Comparison of ENCODE assay signal across 8 cellular contexts in genomic region chr6:33411632-33412005, GRCh38. TPM values are rescaled to one million over a fixed set of nuclear protein-coding genes. Genes with fewer than 3 reads are reported as not detected.
DNase-seq lines count a peak whose midpoint lies in the region; ATAC-seq, FAIRE-seq and TF ChIP-seq lines count a peak whose summit lies in the region.

No MANE protein-coding gene starts in this region.

- peak overlapping the region; percentile 67; the same call in 1 of the 2 replicates for H3K27ac ChIP-seq in GM12878 (ENCODE audit: control insufficient read depth, insufficient read depth)
- H3K27ac ChIP-seq in lung (ENCODE audit: low read depth in 1 of 2, low read length in 1 of 2): peak overlapping the region; percentile 90 to 92
- H3K27ac ChIP-seq in upper lobe of left lung: peak overlapping the region; percentile 96 to 99 (median 98)

- RAD21 ChIA-PET in GM12878 (lab: Charles Lee; ENCODE audit: unreplicated experiment): interaction anchor here (1.2 kb wide), 1 partner anchor 14 kb away, joined by 5 read pairs; no protein-coding TSS in a partner anchor

- H2AFZ ChIP-seq in GM12878 (ENCODE audit: control insufficient read depth, low read depth, low read length): no peak overlapping the region

- no peak for DNase-seq in activated naive CD4-positive, alpha-beta T cell treated with anti-CD3 and anti-CD28 coated beads for 36 hours
- no peak for DNase-seq in activated naive CD4-positive, alpha-beta T cell treated with Interleukin-2 at 50 U/mL for 16 hours
- DNase-seq in GM12878 (ENCODE audit: low read depth, low spot score) (no peak), lung (ENCODE audit: low spot score) (no peak), upper lobe of left lung (no peak), amygdala (lab: John Stamatoyannopoulos, UW) (no peak)
- no peak for DNase-seq in activated CD4-positive, alpha-beta T cell treated with anti-CD3 and anti-CD28 coated beads for 1 hour

- CTCF ChIA-PET in activated naive CD4-positive, alpha-beta T cell treated with anti-CD3 and anti-CD28 coated beads for 36 hours (lab: Charles Lee): no interaction called here
- CTCF ChIA-PET in GM12878 (lab: Yijun Ruan, JAX): interaction anchor here (1.7 kb wide), 1 partner anchor 21 kb away, joined by 5 read pairs; no protein-coding TSS in a partner anchor

- no peak for TF ChIP-seq RAD21 in GM12878 (IDR thresholded peaks at IDR 0.05; ENCODE audit: insufficient read depth, low read depth, low read length)

- TF ChIP-seq EP300 in GM12878 (IDR thresholded peaks at IDR 0.05; ENCODE audit: borderline replicate concordance in 1 of 2, control insufficient read depth in 1 of 2, low read depth in 2 of 2, low read length in 2 of 2) (no peak), upper lobe of left lung (IDR thresholded peaks at IDR 0.05) (no peak)

- H4K20me1 ChIP-seq in GM12878 (ENCODE audit: control insufficient read depth, insufficient read depth): no peaks in the 10 kb centered on the region; the same call in 1 of the 2 replicates

- peak overlapping the region; percentile 82 for H3K27ac Mint-ChIP-seq in activated naive CD4-positive, alpha-beta T cell treated with anti-CD3 and anti-CD28 coated beads for 36 hours

- H3K9ac ChIP-seq in GM12878 (ENCODE audit: control insufficient read depth, insufficient read depth, low read length): peak overlapping the region; percentile 64

- peak overlapping the region; percentile 90 for H3K4me3 ChIP-seq in GM12878
- H3K4me3 ChIP-seq in lung: peak overlapping the region; percentile 72
- H3K4me3 ChIP-seq in upper lobe of left lung: peak overlapping the region; percentile 81 to 99 (median 87)

- no peak for TF ChIP-seq POLR2A in GM12878 (IDR thresholded peaks at IDR 0.05; ENCODE audit: low read depth, low read length)
- no peak for TF ChIP-seq POLR2A in upper lobe of left lung (IDR thresholded peaks at IDR 0.05)

- H3K79me2 ChIP-seq in GM12878 (ENCODE audit: control insufficient read depth, insufficient read depth, low read length): peaks cover 20% of the 10 kb centered on the region

- TF ChIP-seq CTCF in GM12878 (IDR thresholded peaks at IDR 0.05 in 2 of 3, conservative IDR thresholded peaks at IDR 0.05 in 1 of 3; ENCODE audit: control insufficient read depth in 2 of 3, extremely low read depth in 1 of 3, insufficient read depth in 1 of 3, low read depth in 3 of 3, low read length in 3 of 3) (no peak), lung (IDR thresholded peaks at IDR 0.05; ENCODE audit: control extremely low read depth, extremely low read depth) (no peak), upper lobe of left lung (IDR thresholded peaks at IDR 0.05) (no peak)

- no peaks in the 10 kb centered on the region for H3K9me3 ChIP-seq in GM12878 (replicated peaks; ENCODE audit: control insufficient read depth, insufficient read depth, low read length)
- no peaks in the 10 kb centered on the region for H3K9me3 ChIP-seq in lung (ENCODE audit: control insufficient read depth in 2 of 2, insufficient read depth in 1 of 2, low read length in 1 of 2)
- no peaks in the 10 kb centered on the region for H3K9me3 ChIP-seq in upper lobe of left lung

- H3K4me1 Mint-ChIP-seq in activated naive CD4-positive, alpha-beta T cell treated with anti-CD3 and anti-CD28 coated beads for 36 hours (ENCODE audit: low read depth): peaks cover 53% of the 10 kb centered on the region

- BruUV-seq in GM12878 (replicated peaks; lab: Mats Ljungman, UMichigan): no TSS peak

- H3K27me3 ChIP-seq in GM12878 (replicated peaks in 1 of 2; ENCODE audit: control insufficient read depth in 2 of 2, insufficient read depth in 2 of 2, low read length in 1 of 2) (no peaks in the 10 kb centered on the region), lung (ENCODE audit: control insufficient read depth, insufficient read depth) (no peaks in the 10 kb centered on the region), upper lobe of left lung (no peaks in the 10 kb centered on the region)

- H3K4me2 ChIP-seq in GM12878 (ENCODE audit: control insufficient read depth, insufficient read depth): peak overlapping the region; percentile 89

- SMC1A ChIA-PET in GM12878 (lab: Charles Lee; ENCODE audit: uncharacterized antibody, unreplicated experiment): no interaction called here

- in situ Hi-C loops in GM12878 (cut with MboI): no loop called here

- H3K4me1 ChIP-seq in GM12878 (ENCODE audit: control insufficient read depth, insufficient read depth, low read length): peaks cover 20% of the 10 kb centered on the region
- peaks cover 7 to 9% of the 10 kb centered on the region in 2 donors for H3K4me1 ChIP-seq in lung (ENCODE audit: control insufficient read depth in 2 of 2, insufficient read depth in 2 of 2, low read length in 2 of 2)
- peaks cover 22 to 42% (median 28%) of the 10 kb centered on the region in 4 donors for H3K4me1 ChIP-seq in upper lobe of left lung

- H3K27me3 Mint-ChIP-seq in activated naive CD4-positive, alpha-beta T cell treated with anti-CD3 and anti-CD28 coated beads for 36 hours (ENCODE audit: low read depth): no peaks in the 10 kb centered on the region

- peak overlapping the region; percentile 71 for H3K4me3 Mint-ChIP-seq in activated naive CD4-positive, alpha-beta T cell treated with anti-CD3 and anti-CD28 coated beads for 36 hours

- peaks cover 31% of the 10 kb centered on the region for H3K36me3 Mint-ChIP-seq in activated naive CD4-positive, alpha-beta T cell treated with anti-CD3 and anti-CD28 coated beads for 36 hours (ENCODE audit: low read depth)

- ATAC-seq in GM12878 (no peak), lung (ENCODE audit: insufficient read depth, low FRiP score) (no peak), upper lobe of left lung (ENCODE audit: low FRiP score in 2 of 2) (no peak), HG03025 (IDR thresholded peaks at IDR 0.05; ENCODE audit: low FRiP score, unreplicated experiment) (no peak)

- FAIRE-seq in GM12878 (lab: Jason Lieb, UNC): no peak

- H3K9me3 Mint-ChIP-seq in activated naive CD4-positive, alpha-beta T cell treated with anti-CD3 and anti-CD28 coated beads for 36 hours: no peaks in the 10 kb centered on the region

- POLR2A ChIA-PET in GM12878 (lab: Charles Lee): interaction anchor here (0.6 to 2.2 kb wide), 6 partner anchors 14 to 1215 kb away, joined by 3 to 6 read pairs (median 4); partner anchors contain the start of gene ZBTB9

- intact Hi-C loops in activated naive CD4-positive, alpha-beta T cell treated with anti-CD3 and anti-CD28 coated beads for 36 hours (cut with micrococcal nuclease): loop anchor here (2.0 to 5.0 kb wide), 3 partner anchors 113 to 559 kb away; partner anchors contain the start of genes PSMB9, RGL2, RXRB and SLC39A7
- intact Hi-C loops in GM12878 (cut with micrococcal nuclease; ENCODE audit: unreplicated experiment): no loop called here

- H3K36me3 ChIP-seq in GM12878 (ENCODE audit: control insufficient read depth in 2 of 2, insufficient read depth in 2 of 2, low read length in 1 of 2): peaks cover 6 to 13% of the 10 kb centered on the region in 2 experiments
- H3K36me3 ChIP-seq in lung (ENCODE audit: control insufficient read depth in 2 of 2, insufficient read depth in 2 of 2, low read length in 2 of 2): peaks cover 4 to 32% of the 10 kb centered on the region in 2 donors
- H3K36me3 ChIP-seq in upper lobe of left lung: peaks cover 6 to 43% (median 30%) of the 10 kb centered on the region in 4 donors

- WGBS in GM12878 (ENCODE audit: insufficient coverage, insufficient replicate concordance, low lambda C conversion rate, missing lambda C conversion rate): 73% methylated on average over 6 of the region's 6 CpGs
- 55 to 73% methylated on average over 6 of the region's 6 CpGs for WGBS in lung, 2 donors
- 43 to 61% methylated on average over 6 of the region's 6 CpGs for WGBS in upper lobe of left lung, 2 donors

RNA-seq across cellular contexts. Expression of gene PHF1, which starts 0.8 kb away (rescaled TPM):
- total RNA-seq in activated naive CD4-positive, alpha-beta T cell treated with anti-CD3 and anti-CD28 coated beads for 36 hours: 10 to 100 TPM; 31.0 to 32.3 TPM
- total RNA-seq in GM12878 (2013; cell fraction: nucleolus; rRNA removed): 22.1 and 23.7 TPM in 2 replicates
- total RNA-seq in GM12878 (2014; rRNA removed) (6.5 and 6.8 TPM in 2 replicates), GM12878 (2014; rRNA removed; fragmentation: Illumina TruSeq; extraction: Trizol) (5.5 and 6.5 TPM in 2 replicates), GM12878 (2021) (13.5 and 14.5 TPM in 2 replicates), lung (10 to 100 TPM; 30.9 to 49.3 TPM), upper lobe of left lung (100 to 1,000 TPM in 1 of 6 donors, 10 to 100 TPM in 5; 61.7 to 150 (median 65.5) TPM)
- 17.4 TPM for polyA plus RNA-seq in GM12878 (2011; ENCODE audit: low read depth)
- polyA plus RNA-seq in GM12878 (2011; rRNA removed) (11.8 and 17.8 TPM in 2 replicates), GM12878 (2014; fragmentation: Illumina TruSeq; extraction: Trizol) (5.9 and 10.3 TPM in 2 replicates), GM12878 (2014; fragmentation: Nextera tagmentation; extraction: Ambion mirVana) (1 to 10 TPM; 1.3 to 2.2 TPM), GM12878 (2014; rRNA removed) (17.3 and 21.4 TPM in 2 replicates), GM12878 (2016; fragmentation: Nextera tagmentation; extraction: Ambion mirVana) (1 to 10 TPM; 3.1 to 3.5 TPM), lung (100 to 1,000 TPM in 1 of 2 donors, 10 to 100 TPM in 1; 40.8 to 121 TPM)
- polyA plus RNA-seq in GM12878 (2011; cell fraction: cytosol; rRNA removed): 20.1 and 23.2 TPM in 2 replicates
- 143 and 159 TPM in 2 replicates for polyA plus RNA-seq in GM12878 (2011; cell fraction: nucleus; rRNA removed)
- 32.7 and 39.8 TPM in 2 replicates for polyA plus RNA-seq in GM12878 (2012)
- 16.9 and 18.6 TPM in 2 replicates for polyA minus RNA-seq in GM12878 (2011; rRNA and poly(A)+ RNA removed)
- polyA minus RNA-seq in GM12878 (2011; cell fraction: cytosol; rRNA and poly(A)+ RNA removed): 5.0 and 6.8 TPM in 2 replicates
- 15.6 and 16.6 TPM in 2 replicates for polyA minus RNA-seq in GM12878 (2011; cell fraction: nucleus; rRNA and poly(A)+ RNA removed)

RNA-seq across cellular contexts. Expression of gene CUTA, which starts 6.3 kb away (rescaled TPM):
- 100 to 1,000 TPM; 163 to 181 TPM for total RNA-seq in activated naive CD4-positive, alpha-beta T cell treated with anti-CD3 and anti-CD28 coated beads for 36 hours
- total RNA-seq in GM12878 (2013; cell fraction: nucleolus; rRNA removed): 31.1 and 35.5 TPM in 2 replicates
- total RNA-seq in GM12878 (2014; rRNA removed) (201 and 217 TPM in 2 replicates), GM12878 (2014; rRNA removed; fragmentation: Illumina TruSeq; extraction: Trizol) (107 and 118 TPM in 2 replicates), GM12878 (2021) (165 and 173 TPM in 2 replicates), lung (100 to 1,000 TPM in 1 of 2 donors, 10 to 100 TPM in 1; 88.7 to 134 TPM), upper lobe of left lung (100 to 1,000 TPM in 4 of 6 donors, 10 to 100 TPM in 2; 53.4 to 171 (median 112) TPM)
- polyA plus RNA-seq in GM12878 (2011; ENCODE audit: low read depth): 161 TPM
- polyA plus RNA-seq in GM12878 (2011; rRNA removed) (95.6 and 137 TPM in 2 replicates), GM12878 (2014; fragmentation: Illumina TruSeq; extraction: Trizol) (62.2 and 102 TPM in 2 replicates), GM12878 (2014; fragmentation: Nextera tagmentation; extraction: Ambion mirVana) (100 to 1,000 TPM; 268 to 293 TPM), GM12878 (2014; rRNA removed) (178 and 203 TPM in 2 replicates), GM12878 (2016; fragmentation: Nextera tagmentation; extraction: Ambion mirVana) (100 to 1,000 TPM; 220 to 226 TPM), lung (100 to 1,000 TPM; 122 to 275 TPM)
- polyA plus RNA-seq in GM12878 (2011; cell fraction: cytosol; rRNA removed): 225 and 263 TPM in 2 replicates
- polyA plus RNA-seq in GM12878 (2011; cell fraction: nucleus; rRNA removed): 202 and 257 TPM in 2 replicates
- 320 and 324 TPM in 2 replicates for polyA plus RNA-seq in GM12878 (2012)
- polyA minus RNA-seq in GM12878 (2011; rRNA and poly(A)+ RNA removed): 110 and 116 TPM in 2 replicates
- polyA minus RNA-seq in GM12878 (2011; cell fraction: cytosol; rRNA and poly(A)+ RNA removed): 47.1 and 60.9 TPM in 2 replicates
- polyA minus RNA-seq in GM12878 (2011; cell fraction: nucleus; rRNA and poly(A)+ RNA removed): 50.9 and 62.4 TPM in 2 replicates

RNA-seq across cellular contexts. Expression of gene SYNGAP1, which starts 8.2 kb away (rescaled TPM):
- total RNA-seq in activated naive CD4-positive, alpha-beta T cell treated with anti-CD3 and anti-CD28 coated beads for 36 hours: 10 to 100 TPM; 35.1 to 42.2 TPM
- 14.4 and 18.4 TPM in 2 replicates for total RNA-seq in GM12878 (2013; cell fraction: nucleolus; rRNA removed)
- 1.2 and 1.5 TPM in 2 replicates for total RNA-seq in GM12878 (2014; rRNA removed)
- 0.85 and 0.88 TPM in 2 replicates for total RNA-seq in GM12878 (2014; rRNA removed; fragmentation: Illumina TruSeq; extraction: Trizol)
- total RNA-seq in GM12878 (2021): 5.7 and 9.2 TPM in 2 replicates
- polyA plus RNA-seq in GM12878 (2011; ENCODE audit: low read depth): 3.3 TPM
- polyA plus RNA-seq in GM12878 (2011; rRNA removed): 2.2 and 3.9 TPM in 2 replicates
- 2.7 and 3.4 TPM in 2 replicates for polyA plus RNA-seq in GM12878 (2011; cell fraction: cytosol; rRNA removed)
- 60.1 and 82.9 TPM in 2 replicates for polyA plus RNA-seq in GM12878 (2011; cell fraction: nucleus; rRNA removed)
- polyA plus RNA-seq in GM12878 (2012): 8.3 and 9.0 TPM in 2 replicates
- polyA plus RNA-seq in GM12878 (2014; fragmentation: Illumina TruSeq; extraction: Trizol): 3.1 and 5.7 TPM in 2 replicates
- polyA plus RNA-seq in GM12878 (2014; fragmentation: Nextera tagmentation; extraction: Ambion mirVana): under 1 TPM; 0.05 to 0.14 TPM
- 6.4 and 9.0 TPM in 2 replicates for polyA plus RNA-seq in GM12878 (2014; rRNA removed)
- under 1 TPM; 0.62 to 0.73 TPM for polyA plus RNA-seq in GM12878 (2016; fragmentation: Nextera tagmentation; extraction: Ambion mirVana)
- polyA minus RNA-seq in GM12878 (2011; rRNA and poly(A)+ RNA removed): 2.5 and 3.1 TPM in 2 replicates
- polyA minus RNA-seq in GM12878 (2011; cell fraction: cytosol; rRNA and poly(A)+ RNA removed): 1.1 and 2.8 TPM in 2 replicates
- 8.1 and 12.2 TPM in 2 replicates for polyA minus RNA-seq in GM12878 (2011; cell fraction: nucleus; rRNA and poly(A)+ RNA removed)
- 10 to 100 TPM; 10.8 to 32.0 TPM for total RNA-seq in lung
- polyA plus RNA-seq in lung: 10 to 100 TPM in 1 of 2 donors, 1 to 10 TPM in 1; 9.2 to 13.2 TPM
- total RNA-seq in upper lobe of left lung: 10 to 100 TPM in 5 of 6 donors, 1 to 10 TPM in 1; 8.2 to 57.6 (median 19.5) TPM

RNA-seq across cellular contexts. Expression of gene KIFC1, which starts 20.0 kb away (rescaled TPM):
- total RNA-seq in activated naive CD4-positive, alpha-beta T cell treated with anti-CD3 and anti-CD28 coated beads for 36 hours: 100 to 1,000 TPM; 107 TPM
- total RNA-seq in GM12878 (2013; cell fraction: nucleolus; rRNA removed): 45.8 and 51.5 TPM in 2 replicates
- total RNA-seq in GM12878 (2014; rRNA removed): 44.5 and 50.3 TPM in 2 replicates
- 52.9 and 58.5 TPM in 2 replicates for total RNA-seq in GM12878 (2014; rRNA removed; fragmentation: Illumina TruSeq; extraction: Trizol)
- total RNA-seq in GM12878 (2021): 69.2 and 80.8 TPM in 2 replicates
- polyA plus RNA-seq in GM12878 (2011; ENCODE audit: low read depth): 16.6 TPM
- 60.6 and 69.3 TPM in 2 replicates for polyA plus RNA-seq in GM12878 (2011; rRNA removed)
- polyA plus RNA-seq in GM12878 (2011; cell fraction: cytosol; rRNA removed): 92.5 and 114 TPM in 2 replicates
- polyA plus RNA-seq in GM12878 (2011; cell fraction: nucleus; rRNA removed): 120 and 185 TPM in 2 replicates
- 33.1 and 39.8 TPM in 2 replicates for polyA plus RNA-seq in GM12878 (2012)
- polyA plus RNA-seq in GM12878 (2014; fragmentation: Illumina TruSeq; extraction: Trizol): 53.9 and 63.1 TPM in 2 replicates
- 1 to 10 TPM; 1.8 to 2.9 TPM for polyA plus RNA-seq in GM12878 (2014; fragmentation: Nextera tagmentation; extraction: Ambion mirVana)
- 82.6 and 87.4 TPM in 2 replicates for polyA plus RNA-seq in GM12878 (2014; rRNA removed)
- 10 to 100 TPM; 22.6 to 31.0 TPM for polyA plus RNA-seq in GM12878 (2016; fragmentation: Nextera tagmentation; extraction: Ambion mirVana)
- polyA minus RNA-seq in GM12878 (2011; rRNA and poly(A)+ RNA removed): 75.6 and 95.8 TPM in 2 replicates
- polyA minus RNA-seq in GM12878 (2011; cell fraction: cytosol; rRNA and poly(A)+ RNA removed): 37.8 and 41.3 TPM in 2 replicates
- polyA minus RNA-seq in GM12878 (2011; cell fraction: nucleus; rRNA and poly(A)+ RNA removed): 49.3 and 88.3 TPM in 2 replicates
- 1 to 10 TPM; 2.1 to 4.4 TPM for total RNA-seq in lung
- 1 to 10 TPM; 2.6 to 2.7 TPM for polyA plus RNA-seq in lung
- 10 to 100 TPM in 1 of 6 donors, 1 to 10 TPM in 5; 1.2 to 11.8 (median 4.4) TPM for total RNA-seq in upper lobe of left lung

RNA-seq across cellular contexts. Expression of gene ZBTB9, which starts 42.8 kb away (rescaled TPM):
- total RNA-seq in activated naive CD4-positive, alpha-beta T cell treated with anti-CD3 and anti-CD28 coated beads for 36 hours: 1 to 10 TPM; 5.0 to 6.5 TPM
- total RNA-seq in GM12878 (2013; cell fraction: nucleolus; rRNA removed): 5.1 and 5.5 TPM in 2 replicates
- total RNA-seq in GM12878 (2014; rRNA removed): 5.2 and 6.6 TPM in 2 replicates
- 6.0 and 6.7 TPM in 2 replicates for total RNA-seq in GM12878 (2014; rRNA removed; fragmentation: Illumina TruSeq; extraction: Trizol)
- total RNA-seq in GM12878 (2021): 9.2 and 10.4 TPM in 2 replicates
- 4.1 TPM for polyA plus RNA-seq in GM12878 (2011; ENCODE audit: low read depth)
- polyA plus RNA-seq in GM12878 (2011; rRNA removed): 5.3 and 7.2 TPM in 2 replicates
- 6.0 and 6.9 TPM in 2 replicates for polyA plus RNA-seq in GM12878 (2011; cell fraction: cytosol; rRNA removed)
- 13.4 and 16.9 TPM in 2 replicates for polyA plus RNA-seq in GM12878 (2011; cell fraction: nucleus; rRNA removed)
- 5.6 and 6.3 TPM in 2 replicates for polyA plus RNA-seq in GM12878 (2012)
- polyA plus RNA-seq in GM12878 (2014; fragmentation: Illumina TruSeq; extraction: Trizol): 9.8 and 10.3 TPM in 2 replicates
- 1 to 10 TPM; 1.5 to 2.6 TPM for polyA plus RNA-seq in GM12878 (2014; fragmentation: Nextera tagmentation; extraction: Ambion mirVana)
- polyA plus RNA-seq in GM12878 (2014; rRNA removed): 6.7 and 7.3 TPM in 2 replicates
- 10 to 100 TPM; 12.1 to 12.7 TPM for polyA plus RNA-seq in GM12878 (2016; fragmentation: Nextera tagmentation; extraction: Ambion mirVana)
- polyA minus RNA-seq in GM12878 (2011; rRNA and poly(A)+ RNA removed): 9.1 and 9.2 TPM in 2 replicates
- 3.6 and 4.2 TPM in 2 replicates for polyA minus RNA-seq in GM12878 (2011; cell fraction: cytosol; rRNA and poly(A)+ RNA removed)
- polyA minus RNA-seq in GM12878 (2011; cell fraction: nucleus; rRNA and poly(A)+ RNA removed): 4.5 and 6.2 TPM in 2 replicates
- 1 to 10 TPM; 4.0 to 7.9 TPM for total RNA-seq in lung
- polyA plus RNA-seq in lung: 1 to 10 TPM; 4.1 to 4.8 TPM
- 1 to 10 TPM; 3.2 to 8.7 (median 6.1) TPM for total RNA-seq in upper lobe of left lung
